8 cellular contexts compared by ENCODE assay signal in genomic region chr18:55781481-55781957, GRCh38.
DNase-seq lines count a peak whose midpoint lies in the region; ATAC-seq lines count a peak whose summit lies in the region.

No MANE protein-coding gene starts in this region.

- no peak for ATAC-seq in GM18517 (IDR thresholded peaks at IDR 0.05; ENCODE audit: unreplicated experiment)

- peak; percentile 32 for DNase-seq in DMS 273 treated with DMSO at 0.1 percent for 48 hours (lab: John Stamatoyannopoulos, UW)
- peak; percentile 42 for DNase-seq in NCI-H1092 (lab: John Stamatoyannopoulos, UW)
- peak; percentile 83 for DNase-seq in amniotic epithelial cell (ENCODE audit: low read depth)
- DNase-seq in hippocampal formation (lab: John Stamatoyannopoulos, UW), result peak; percentile 52 to 79
- DNase-seq in skeletal muscle cell (ENCODE audit: low read depth), result peak; percentile 40
- no peak for DNase-seq in stimulated activated CD4-positive, alpha-beta T cell treated with anti-CD3 and anti-CD28 coated beads, Interleukin-4, amount 100 ng/mL, for 4 hours
- no peak for DNase-seq in activated CD4-positive, alpha-beta T cell treated with anti-CD3 and anti-CD28 coated beads, Interleukin-2, amount 50 U/mL, for 1 hour

- no peak overlapping the region for H3K4me3 ChIP-seq in skeletal muscle cell (ENCODE audit: low read depth, low read length)

Comparison
In these comparisons a context has a peak if more than half of its experiments do, and no peak if none do; other contexts are left out.
1. DNase-seq: peak in DMS 273 treated with DMSO at 0.1 percent for 48 hours (single experiment), NCI-H1092 (single experiment), amniotic epithelial cell (single experiment), hippocampal formation (2 of 2) and skeletal muscle cell (single experiment); none in stimulated activated CD4-positive, alpha-beta T cell treated with anti-CD3 and anti-CD28 coated beads, Interleukin-4, amount 100 ng/mL, for 4 hours (0 of 2) and activated CD4-positive, alpha-beta T cell treated with anti-CD3 and anti-CD28 coated beads, Interleukin-2, amount 50 U/mL, for 1 hour (single experiment).